In the genomic region with DNA sequence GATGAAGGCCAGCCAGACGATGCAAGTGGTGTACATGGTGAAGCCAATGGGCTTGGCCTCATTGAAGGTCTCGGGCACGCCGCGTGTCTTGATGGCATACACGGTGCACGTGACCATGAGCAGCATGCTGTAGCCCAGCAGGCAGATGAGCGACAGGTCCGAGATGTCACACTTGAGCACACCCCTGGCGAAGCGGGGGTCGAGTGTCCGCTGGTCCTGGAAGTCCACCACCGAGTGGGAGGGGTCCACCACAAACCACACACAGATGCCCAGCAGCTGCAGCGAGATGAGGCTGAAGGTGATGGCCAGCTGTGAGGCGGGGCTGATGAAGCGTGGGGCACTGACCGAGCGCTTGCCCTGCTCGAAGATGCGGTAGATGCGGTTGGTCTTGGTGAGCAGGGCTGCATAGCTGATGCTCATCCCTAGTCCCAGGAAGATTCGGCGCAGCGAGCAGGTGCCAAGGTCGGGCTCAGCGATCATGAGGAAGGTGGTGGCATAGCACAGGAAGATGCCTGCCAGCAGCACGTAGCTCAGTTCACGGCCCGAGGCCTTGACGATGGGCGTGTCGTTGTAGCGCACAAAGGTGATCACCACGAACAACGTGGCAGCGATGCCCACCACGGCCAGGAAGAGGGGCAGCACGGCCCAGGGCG, we compare ENCODE assay signal across 7 cellular contexts.
"Had no signal": no experiment of that assay in that cellular context is flagged by ENCODE, and none has a peak within 500 bp of the region (broad histone marks: within the 10 kb centered on the region; RNA-seq: fewer than 3 reads in every experiment).

No MANE protein-coding gene starts in this region.

- H3K9me3 ChIP-seq: HAP-1 had no signal

- FAIRE-seq: HTR-8/SVneo had no signal

- H3K36me3 ChIP-seq: HAP-1 had no signal

- H2AFZ ChIP-seq: GM23338 had no signal

- H3K4me3 ChIP-seq: GM23338, HAP-1 had no signal

- H3K4me2 ChIP-seq: GM23338 had no signal

- DNase-seq: H7, Kasumi-1, KG1 had no signal

- ATAC-seq: GM23338, HCT116 had no signal

- H3K4me1 ChIP-seq: HAP-1 had no signal
